Comparison of ENCODE assay signal across 19 cellular contexts in the genomic region with DNA sequence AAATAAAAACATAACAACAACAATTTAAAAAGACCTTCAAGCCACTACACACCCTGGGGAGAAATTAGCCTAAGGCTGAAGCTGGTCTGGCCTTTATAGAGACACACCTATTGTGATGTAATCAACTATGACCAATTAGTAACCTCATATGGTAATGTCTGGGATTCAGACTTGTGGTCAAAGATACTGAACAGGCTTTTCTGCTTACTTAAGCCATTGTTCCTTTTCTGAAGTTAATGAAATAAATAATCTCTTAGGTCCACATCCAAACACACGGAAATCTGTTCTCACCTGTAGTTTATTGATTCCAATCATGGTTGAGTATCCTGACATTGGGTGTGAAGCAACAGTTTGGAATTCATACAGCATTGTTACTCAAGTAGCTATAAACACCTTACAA.
"Had no signal": no experiment of that assay in that cellular context is flagged by ENCODE, and none has a peak within 500 bp of the region (broad histone marks: within the 10 kb centered on the region; RNA-seq: fewer than 3 reads in every experiment).

No MANE protein-coding gene starts in this region.

- H3K27me3 ChIP-seq: right atrium auricular region had no signal

- H3K9me3 ChIP-seq: mucosa of descending colon, right atrium auricular region, thyroid gland had no signal

- H3K36me3 ChIP-seq: right atrium auricular region, thyroid gland had no signal

- H3K4me1 ChIP-seq: right atrium auricular region, thyroid gland had no signal

- H3K27ac ChIP-seq: right atrium auricular region, skin epidermis, thyroid gland had no signal

- H3K4me3 ChIP-seq: mucosa of descending colon, right atrium auricular region, skin epidermis, thyroid gland had no signal

- ATAC-seq: left lobe of liver; mucosa of descending colon; naive thymus-derived CD4-positive, alpha-beta T cell; stimulated activated naive B cell treated with anti-CD40 and anti-IgM and Interleukin-4, amounts not matched to agents 10 μg/mL and 1 μg/mL and 100 μg/mL, for 72 hours; WTC11 had no signal

- DNase-seq: activated CD4-positive, alpha-beta memory T cell treated with anti-CD3 and anti-CD28 coated beads, Interleukin-2, amount 10 ng/mL, durations not matched to agents 7 days and 5 days; activated CD4-positive, alpha-beta T cell treated with anti-CD3 and anti-CD28 coated beads for 4 hours; activated naive CD4-positive, alpha-beta T cell treated with anti-CD3 and anti-CD28 coated beads, Interleukin-2, amount 10 ng/mL, durations not matched to agents 7 days and 5 days; activated T-cell treated with anti-CD3 and anti-CD28 coated beads, Interleukin-2, amount 50 U/mL, for 24 hours; central memory CD4-positive, alpha-beta T cell; effector memory CD4-positive, alpha-beta T cell; islet precursor cell; mucosa of descending colon; naive thymus-derived CD4-positive, alpha-beta T cell; posterior cingulate gyrus; stimulated activated CD4-positive, alpha-beta T cell treated with anti-CD3 and anti-CD28 coated beads, Interleukin-15, amount 100 ng/mL, for 24 hours; stimulated activated CD4-positive, alpha-beta T cell treated with anti-CD3 and anti-CD28 coated beads, Interleukin-4, amount 100 ng/mL, for 1 hour; stimulated activated naive B cell treated with anti-CD40 and anti-IgM and Interleukin-4, amounts not matched to agents 10 μg/mL and 1 μg/mL and 100 μg/mL, for 72 hours; T-helper 2 cell; thyroid gland had no signal
